17 cellular contexts compared by ENCODE assay signal in the genomic region with DNA sequence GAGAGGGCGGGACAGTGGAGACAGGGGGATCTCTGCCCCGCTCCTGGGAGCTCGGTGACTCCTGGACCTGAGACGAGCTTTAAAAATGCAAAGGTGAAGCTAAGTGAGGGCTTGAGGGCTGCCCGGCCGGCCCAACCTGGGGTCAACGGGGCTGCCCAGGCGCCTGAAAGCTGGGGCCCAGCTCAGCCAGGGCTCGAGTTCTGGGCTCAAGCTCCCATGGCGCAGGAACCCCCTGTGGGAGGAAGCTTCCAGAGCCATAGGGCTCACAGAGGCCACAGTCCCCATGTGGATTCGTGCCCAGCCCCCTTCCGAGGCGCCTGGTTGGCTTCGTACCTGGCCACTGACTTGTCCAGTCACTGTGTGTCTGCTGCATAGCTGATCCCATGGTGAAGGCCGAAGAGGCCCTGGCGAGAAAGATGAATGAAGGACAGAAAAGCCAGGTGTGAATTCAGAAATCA.
"Had no signal": no experiment of that assay in that cellular context is flagged by ENCODE, and none has a peak within 500 bp of the region (broad histone marks: within the 10 kb centered on the region; RNA-seq: fewer than 3 reads in every experiment).

No MANE protein-coding gene starts in this region.

- H3K27me3 ChIP-seq: colonic mucosa, ovary had no signal

- H3K36me3 Mint-ChIP-seq: activated naive CD8-positive, alpha-beta T cell had no signal

- H3K4me3 ChIP-seq: colonic mucosa, ovary, skin epidermis had no signal

- H3K4me3 Mint-ChIP-seq: activated CD4-positive, alpha-beta T cell treated with anti-CD3 and anti-CD28 coated beads for 36 hours; activated CD8-positive, alpha-beta T cell treated with anti-CD3 and anti-CD28 coated beads for 36 hours; activated naive CD8-positive, alpha-beta T cell; activated T-cell treated with anti-CD3 and anti-CD28 coated beads, Interleukin-2, amount 50 U/mL, for 72 hours; T-helper 1 cell treated with Interleukin-12 subunit alpha and Interleukin-12 subunit beta and Interleukin-4 antibody, amounts not matched to agents 30 μg/mL and 1 μg/mL, for 36 hours had no signal

- H3K27me3 Mint-ChIP-seq: activated CD4-positive, alpha-beta T cell treated with anti-CD3 and anti-CD28 coated beads for 36 hours; activated CD8-positive, alpha-beta T cell treated with anti-CD3 and anti-CD28 coated beads for 36 hours; activated naive CD8-positive, alpha-beta T cell had no signal

- H3K27ac Mint-ChIP-seq: activated CD4-positive, alpha-beta T cell treated with anti-CD3 and anti-CD28 coated beads for 36 hours; activated CD8-positive, alpha-beta T cell treated with anti-CD3 and anti-CD28 coated beads for 36 hours; activated naive CD8-positive, alpha-beta T cell; activated T-cell treated with anti-CD3 and anti-CD28 coated beads, Interleukin-2, amount 50 U/mL, for 72 hours; T-helper 1 cell treated with Interleukin-12 subunit alpha and Interleukin-12 subunit beta and Interleukin-4 antibody, amounts not matched to agents 30 μg/mL and 1 μg/mL, for 36 hours had no signal

- DNase-seq: activated CD4-positive, alpha-beta T cell treated with anti-CD3 and anti-CD28 coated beads for 36 hours; activated CD8-positive, alpha-beta memory T cell treated with anti-CD3 and anti-CD28 coated beads, Interleukin-2, amount 50 U/mL, for 4 hours; activated CD8-positive, alpha-beta T cell treated with anti-CD3 and anti-CD28 coated beads for 36 hours; activated gamma-delta T cell treated with Interleukin-2 at 50 U/mL for 16 hours; activated T-cell treated with anti-CD3 and anti-CD28 coated beads, Interleukin-2, amount 50 U/mL, for 72 hours; amniotic stem cell; central memory CD4-positive, alpha-beta T cell; colonic mucosa; left colon; ovary; stimulated activated CD4-positive, alpha-beta T cell treated with anti-CD3 and anti-CD28 coated beads, Interleukin-4, amount 100 ng/mL, for 4 hours; stimulated activated CD8-positive, alpha-beta memory T cell treated with anti-CD3 and anti-CD28 coated beads, Interleukin-4, amount 100 ng/mL, for 48 hours; stimulated activated naive CD8-positive, alpha-beta T cell treated with anti-CD3 and anti-CD28 coated beads, Interleukin-15, Interleukin-2, amounts not matched to agents 100 U/mL and 50 U/mL, for 24 hours; WERI-Rb-1 had no signal

- H3K9me3 ChIP-seq: colonic mucosa had no signal

- H3K27ac ChIP-seq: colonic mucosa, ovary had no signal

- H3K36me3 ChIP-seq: colonic mucosa, ovary had no signal

- H3K4me1 Mint-ChIP-seq: activated CD4-positive, alpha-beta T cell treated with anti-CD3 and anti-CD28 coated beads for 36 hours had no signal
